12 cellular contexts compared by ENCODE assay signal in the genomic region with DNA sequence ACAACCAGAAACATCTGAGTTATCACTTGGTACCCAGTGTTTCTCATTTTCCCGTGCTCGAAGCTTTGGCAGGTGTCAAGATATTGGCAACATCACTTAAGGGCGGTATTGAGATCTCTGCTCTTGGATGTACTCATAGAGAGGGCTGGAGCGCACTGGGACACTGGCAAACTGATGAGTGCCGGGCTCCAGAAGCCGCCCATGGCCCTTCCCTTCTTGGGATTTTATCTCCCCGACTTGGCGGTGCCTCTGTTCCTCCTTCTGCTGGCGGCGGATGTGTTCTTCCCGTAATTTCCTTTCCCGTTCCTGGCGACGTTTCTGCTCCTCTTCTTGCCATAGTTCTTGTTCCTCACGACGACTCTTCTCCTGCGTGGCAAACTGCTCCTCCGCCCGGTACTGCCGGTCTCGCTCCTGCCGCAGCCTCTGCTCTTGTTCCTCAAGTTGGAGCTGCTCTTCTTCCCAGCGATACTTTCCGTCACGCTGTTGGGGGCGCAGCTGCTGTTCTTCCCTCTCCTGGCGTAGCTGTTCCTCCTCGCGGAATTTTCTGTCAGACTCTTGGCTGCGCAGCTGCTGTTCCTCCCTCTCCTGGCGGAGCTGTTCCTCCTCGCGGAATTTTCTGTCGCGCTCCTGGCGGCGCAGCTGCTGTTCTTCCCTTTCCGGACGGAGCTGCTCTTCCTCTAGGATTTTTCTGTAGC. TPM values are rescaled to one million over a fixed set of nuclear protein-coding genes. Genes with fewer than 3 reads are reported as not detected.
A peak's percentile ranks its signal among the peaks of the same experiment; 100 is the strongest.
DNase-seq lines count a peak whose midpoint lies in the region; ATAC-seq, FAIRE-seq and TF ChIP-seq lines count a peak whose summit lies in the region.
"Had no signal": no experiment of that assay in that cellular context is flagged by ENCODE, and none has a peak within 500 bp of the region (broad histone marks: within the 10 kb centered on the region; RNA-seq: fewer than 3 reads in every experiment).

No MANE protein-coding gene starts in this region.

- dilution Hi-C loops in keratinocyte (cut with MboI; ENCODE audit: extremely low pct_ligation_motif_present, low sequenced_read_pairs), result no loop called here

- FAIRE-seq in keratinocyte (lab: Jason Lieb, UNC), result no peak
- FAIRE-seq in H54 (lab: Jason Lieb, UNC), result no peak
- FAIRE-seq: TTC549 had no signal

- no peaks in the 10 kb centered on the region for H3K36me3 ChIP-seq in ACC112 (ENCODE audit: insufficient read depth, low read length)
- H3K36me3 ChIP-seq in brain microvascular endothelial cell (replicated peaks), result no peaks in the 10 kb centered on the region
- H3K36me3 ChIP-seq in keratinocyte (ENCODE audit: control insufficient read depth in 2 of 2, extremely low read depth in 1 of 2, insufficient read depth in 2 of 2, low read length in 2 of 2), result no peaks in the 10 kb centered on the region

- H3K9ac ChIP-seq in keratinocyte (ENCODE audit: control insufficient read depth, extremely low read depth, insufficient read depth, low read length), result peak overlapping the region; percentile 2

- no peaks in the 10 kb centered on the region for H3K9me1 ChIP-seq in keratinocyte (ENCODE audit: control insufficient read depth, extremely low read depth, insufficient read depth, low read length)

- H3K27me3 ChIP-seq in ACC112 (ENCODE audit: insufficient read depth, low read length) (peaks cover 88% of the 10 kb centered on the region), brain microvascular endothelial cell (replicated peaks) (peaks cover 49% of the 10 kb centered on the region), keratinocyte (ENCODE audit: control insufficient read depth, extremely low read depth, insufficient read depth, low read length) (peaks cover 34% of the 10 kb centered on the region)

- H3K79me2 ChIP-seq in ACC112 (ENCODE audit: control insufficient read depth, insufficient read depth, low read length, unreplicated experiment), result no peaks in the 10 kb centered on the region
- H3K79me2 ChIP-seq in keratinocyte (ENCODE audit: control insufficient read depth, insufficient read depth, low read length), result no peaks in the 10 kb centered on the region

- no peak for TF ChIP-seq CTCF in brain microvascular endothelial cell (IDR thresholded peaks at IDR 0.05; ENCODE audit: low read depth, low read length, missing control alignments)
- peak in 2 of 3 experiments; percentile 12 to 45 for TF ChIP-seq CTCF in keratinocyte (optimal IDR thresholded peaks at IDR 0.05 in 1 of 3, IDR thresholded peaks at IDR 0.05 in 1 of 3, conservative IDR thresholded peaks at IDR 0.05 in 1 of 3; ENCODE audit: extremely low read depth in 1 of 3, insufficient read depth in 2 of 3, low read length in 3 of 3)

- H3K4me3 ChIP-seq in ACC112 (ENCODE audit: low read depth, low read length) (peak overlapping the region; percentile 66), brain microvascular endothelial cell (ENCODE audit: low read depth, low read length) (peak overlapping the region; percentile 35), keratinocyte (ENCODE audit: control insufficient read depth in 2 of 3, extremely low read depth in 1 of 3, insufficient read depth in 2 of 3, low read depth in 1 of 3, low read length in 3 of 3) (peak overlapping the region; percentile 31 to 67 (median 56))

- no peak for TF ChIP-seq POLR2A in H54 (IDR thresholded peaks at IDR 0.05; ENCODE audit: low read depth, low read length)

- DNase-seq in GM03348 (ENCODE audit: low spot score) (peak; percentile 37), brain microvascular endothelial cell (no peak), keratinocyte (ENCODE audit: low read depth, low spot score) (no peak), retina (no peak), H54 (ENCODE audit: insufficient read length, low spot score) (no peak), NCI-H524 treated with DMSO at 0.1 percent for 48 hours (lab: John Stamatoyannopoulos, UW) (no peak)
- DNase-seq: NCI-H748 treated with DMSO at 0.1 percent for 48 hours had no signal

- no peaks in the 10 kb centered on the region for H3K9me3 ChIP-seq in keratinocyte (ENCODE audit: control insufficient read depth, low read depth, low read length)

- peak overlapping the region; percentile 96 for H3K4me2 ChIP-seq in keratinocyte (ENCODE audit: control insufficient read depth, extremely low read depth, insufficient read depth, low read depth, low read length)

- no peaks in the 10 kb centered on the region for H4K20me1 ChIP-seq in keratinocyte (ENCODE audit: control insufficient read depth, extremely low read depth, insufficient read depth, low read length)

- H3K27ac ChIP-seq in ACC112 (ENCODE audit: low read depth, low read length), result no peak overlapping the region
- H3K27ac ChIP-seq in brain microvascular endothelial cell, result no peak overlapping the region
- no peak overlapping the region for H3K27ac ChIP-seq in keratinocyte (ENCODE audit: control insufficient read depth, insufficient read depth, low read length)
- H3K27ac ChIP-seq: epithelial cell of prostate had no signal

- in situ Hi-C loops in brain microvascular endothelial cell (cut with HindIII; ENCODE audit: low pct_ligation_motif_present, low sequenced_read_pairs), result no loop called here

- peak overlapping the region; percentile 22 for H2AFZ ChIP-seq in ACC112 (ENCODE audit: low read length, unreplicated experiment)
- peak overlapping the region; percentile 89 for H2AFZ ChIP-seq in keratinocyte (ENCODE audit: control insufficient read depth, low read length)

- ATAC-seq in HG02938 (IDR thresholded peaks at IDR 0.05; ENCODE audit: unreplicated experiment), result no peak
- ATAC-seq: stimulated activated memory B cell treated with anti-CD40 and anti-IgM and Interleukin-4, amounts not matched to agents 10 μg/mL and 1 μg/mL and 100 μg/mL, for 72 hours had no signal

- no peaks in the 10 kb centered on the region for H3K4me1 ChIP-seq in ACC112 (ENCODE audit: control insufficient read depth, insufficient read depth, low read length, unreplicated experiment)
- H3K4me1 ChIP-seq in keratinocyte (ENCODE audit: control insufficient read depth, extremely low read depth, insufficient read depth, low read length), result peaks cover 10% of the 10 kb centered on the region

RNA-seq across cellular contexts. Expression of gene TCHH, which starts 7.8 kb away (rescaled TPM):
- polyA plus RNA-seq in keratinocyte, result 0.07 to 0.25 TPM (median 0.14 TPM) in 3 replicates
- 90.7 TPM for polyA plus RNA-seq in keratinocyte (2011; ENCODE audit: low read depth)
- polyA plus RNA-seq in keratinocyte (2011; cell fraction: cytosol; rRNA removed), result 0.19 TPM in 2 replicates
- 0.71 and 0.83 TPM in 2 replicates for polyA plus RNA-seq in keratinocyte (2011; cell fraction: nucleus; rRNA removed)
- polyA plus RNA-seq in keratinocyte (2012; ENCODE audit: low replicate concordance), result 0.30 and 42.4 TPM in 2 replicates
- 0.03 to 0.13 TPM in 2 of 3 replicates, not detected in the other for polyA minus RNA-seq in keratinocyte
- polyA minus RNA-seq in keratinocyte (2011; cell fraction: cytosol; rRNA and poly(A)+ RNA removed), result not detected
- polyA minus RNA-seq in keratinocyte (2011; cell fraction: nucleus; rRNA and poly(A)+ RNA removed), result 0.47 and 0.53 TPM in 2 replicates

RNA-seq across cellular contexts. Expression of gene TCHHL1, which starts 18.6 kb away (rescaled TPM):
- polyA plus RNA-seq in keratinocyte, result 0.08 TPM in 1 of 3 replicates, not detected in the others
- polyA plus RNA-seq in keratinocyte (2011; ENCODE audit: low read depth), result 0.21 TPM
- polyA plus RNA-seq in keratinocyte (2011; cell fraction: cytosol; rRNA removed), result 0.03 and 0.21 TPM in 2 replicates
- 0.05 and 0.34 TPM in 2 replicates for polyA plus RNA-seq in keratinocyte (2011; cell fraction: nucleus; rRNA removed)
- polyA plus RNA-seq in keratinocyte (2012; ENCODE audit: low replicate concordance), result 0.06 and 0.10 TPM in 2 replicates
- polyA minus RNA-seq in keratinocyte, result 0.16 TPM in 1 of 3 replicates, not detected in the others
- polyA minus RNA-seq in keratinocyte (2011; cell fraction: cytosol; rRNA and poly(A)+ RNA removed), result not detected
- 0.21 and 0.23 TPM in 2 replicates for polyA minus RNA-seq in keratinocyte (2011; cell fraction: nucleus; rRNA and poly(A)+ RNA removed)

RNA-seq across cellular contexts. Expression of gene RPTN, which starts 51.6 kb away (rescaled TPM):
- polyA plus RNA-seq in keratinocyte, result 0.37 to 0.64 TPM (median 0.42 TPM) in 3 replicates
- polyA plus RNA-seq in keratinocyte (2011; ENCODE audit: low read depth), result 10.9 TPM
- polyA plus RNA-seq in keratinocyte (2011; cell fraction: cytosol; rRNA removed), result 0.31 and 0.75 TPM in 2 replicates
- 0.99 and 3.8 TPM in 2 replicates for polyA plus RNA-seq in keratinocyte (2011; cell fraction: nucleus; rRNA removed)
- 0.18 and 5.0 TPM in 2 replicates for polyA plus RNA-seq in keratinocyte (2012; ENCODE audit: low replicate concordance)
- polyA minus RNA-seq in keratinocyte, result 0.43 to 1.2 TPM (median 0.49 TPM) in 3 replicates
- 0.77 TPM for polyA minus RNA-seq in keratinocyte (2011; cell fraction: cytosol; rRNA and poly(A)+ RNA removed)
- 1.2 and 1.6 TPM in 2 replicates for polyA minus RNA-seq in keratinocyte (2011; cell fraction: nucleus; rRNA and poly(A)+ RNA removed)
